ENCODE assay signal across 14 cellular contexts in the genomic region with DNA sequence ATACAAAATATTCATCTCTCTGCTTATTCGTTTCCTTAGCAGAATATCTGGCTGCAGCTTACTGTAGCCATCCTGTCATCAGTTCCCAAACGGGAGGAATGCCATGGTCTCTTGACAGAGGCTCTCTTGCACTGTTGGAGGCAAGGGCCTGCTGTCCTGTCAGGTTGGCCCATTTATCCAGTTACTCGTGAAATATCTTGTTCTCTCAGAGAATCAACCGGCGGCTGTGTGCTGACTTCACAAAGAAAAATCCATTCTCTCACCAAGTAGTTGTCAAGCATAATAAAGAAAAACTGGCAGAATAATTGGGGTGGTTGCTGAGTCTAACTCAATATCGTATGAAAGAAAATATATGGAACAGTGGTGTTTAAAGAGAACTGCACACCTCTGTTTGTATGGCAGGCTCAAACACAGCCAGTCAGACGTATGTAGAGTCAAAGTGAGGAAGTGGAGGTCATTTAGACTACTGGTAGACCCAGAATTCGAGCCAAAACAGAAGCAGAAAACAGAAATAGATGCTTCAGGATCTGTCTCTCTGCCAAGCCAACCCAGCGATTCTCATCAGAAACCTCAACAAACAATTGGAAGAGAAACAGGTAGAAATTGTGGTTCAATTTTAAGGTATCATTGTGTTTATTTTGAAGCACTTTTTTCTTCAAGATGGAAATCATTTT.
DNase-seq lines count a peak whose midpoint lies in the region; ATAC-seq and TF ChIP-seq lines count a peak whose summit lies in the region.
"Had no signal": no experiment of that assay in that cellular context is flagged by ENCODE, and none has a peak within 500 bp of the region (broad histone marks: within the 10 kb centered on the region; RNA-seq: fewer than 3 reads in every experiment).

No MANE protein-coding gene starts in this region.

- intact Hi-C loops in Right ventricle myocardium superior (cut with DNase I) (no loop called here), Right ventricle myocardium inferior (cut with DNase I) (no loop called here), upper lobe of right lung (cut with DNase I) (no loop called here)

- ATAC-seq in Right ventricle myocardium superior (ENCODE audit: poor library complexity), result peak; percentile 55
- ATAC-seq in Right ventricle myocardium inferior, result no peak
- no peak for ATAC-seq in upper lobe of right lung
- ATAC-seq in stimulated activated naive B cell treated with anti-CD40 and anti-IgM and Interleukin-4, amounts not matched to agents 10 μg/mL and 1 μg/mL and 100 μg/mL, for 72 hours (replicated peaks), result no peak
- ATAC-seq: foreskin keratinocyte had no signal

- H3K36me3 Mint-ChIP-seq in stimulated activated naive B cell treated with anti-CD40 and anti-IgM and Interleukin-4, amounts not matched to agents 10 μg/mL and 1 μg/mL and 100 μg/mL, for 72 hours, result no peaks in the 10 kb centered on the region

- H3K36me3 ChIP-seq in upper lobe of right lung (no peaks in the 10 kb centered on the region), SJCRH30 (no peaks in the 10 kb centered on the region)
- H3K36me3 ChIP-seq: WERI-Rb-1 had no signal

- no peak overlapping the region for H3K27ac Mint-ChIP-seq in stimulated activated naive B cell treated with anti-CD40 and anti-IgM and Interleukin-4, amounts not matched to agents 10 μg/mL and 1 μg/mL and 100 μg/mL, for 72 hours

- DNase-seq in Right ventricle myocardium superior (no peak), Right ventricle myocardium inferior (ENCODE audit: missing footprints) (no peak), NB4 (ENCODE audit: low read depth) (peak; percentile 75), cerebellar nuclear complex (lab: John Stamatoyannopoulos, UW) (peak; percentile 48 to 85), upper lobe of right lung (no peak), SJCRH30 (no peak), iPS-NIHi11 (ENCODE audit: low spot score) (no peak)
- DNase-seq in stimulated activated naive B cell treated with anti-CD40 and anti-IgM and Interleukin-4, amounts not matched to agents 10 μg/mL and 1 μg/mL and 100 μg/mL, for 72 hours, result no peak
- DNase-seq: DMS79; effector CD4-positive, alpha-beta T cell; foreskin keratinocyte; NCI-H1048; stimulated activated CD4-positive, alpha-beta T cell treated with anti-CD3 and anti-CD28 coated beads, Interleukin-1b, Interleukin-23, amount 100 ng/mL, for 48 hours; WERI-Rb-1 had no signal

- H3K9me3 ChIP-seq in upper lobe of right lung, result no peaks in the 10 kb centered on the region
- H3K9me3 ChIP-seq in SJCRH30 (replicated peaks), result no peaks in the 10 kb centered on the region

- TF ChIP-seq CTCF in NB4 (IDR thresholded peaks at IDR 0.05; ENCODE audit: low read depth, low read length) (no peak), upper lobe of right lung (IDR thresholded peaks at IDR 0.05) (no peak)

- no peak for TF ChIP-seq POLR2A in NB4 (IDR thresholded peaks at IDR 0.05; ENCODE audit: extremely low read depth, insufficient read length)

- H3K9me3 Mint-ChIP-seq in stimulated activated naive B cell treated with anti-CD40 and anti-IgM and Interleukin-4, amounts not matched to agents 10 μg/mL and 1 μg/mL and 100 μg/mL, for 72 hours, result peaks cover 0 to 4% of the 10 kb centered on the region in 2 donors

- peaks cover 0 to 4% of the 10 kb centered on the region in 2 donors for H3K27me3 Mint-ChIP-seq in stimulated activated naive B cell treated with anti-CD40 and anti-IgM and Interleukin-4, amounts not matched to agents 10 μg/mL and 1 μg/mL and 100 μg/mL, for 72 hours

- no peak overlapping the region for H3K4me3 Mint-ChIP-seq in stimulated activated naive B cell treated with anti-CD40 and anti-IgM and Interleukin-4, amounts not matched to agents 10 μg/mL and 1 μg/mL and 100 μg/mL, for 72 hours

- H3K4me1 ChIP-seq in upper lobe of right lung, result peaks cover 21% of the 10 kb centered on the region
- H3K4me1 ChIP-seq in SJCRH30, result no peaks in the 10 kb centered on the region

- H3K4me1 Mint-ChIP-seq in stimulated activated naive B cell treated with anti-CD40 and anti-IgM and Interleukin-4, amounts not matched to agents 10 μg/mL and 1 μg/mL and 100 μg/mL, for 72 hours, result peaks cover 25 to 45% of the 10 kb centered on the region in 2 donors

- H3K27ac ChIP-seq in upper lobe of right lung, result peak overlapping the region; percentile 73
- no peak overlapping the region for H3K27ac ChIP-seq in SJCRH30
- H3K27ac ChIP-seq: foreskin keratinocyte, WERI-Rb-1 had no signal

- no peaks in the 10 kb centered on the region for H3K27me3 ChIP-seq in upper lobe of right lung
- no peaks in the 10 kb centered on the region for H3K27me3 ChIP-seq in SJCRH30
- H3K27me3 ChIP-seq: foreskin keratinocyte had no signal

- H3K4me3 ChIP-seq in NB4 (ENCODE audit: low read depth, low read length) (peak overlapping the region; percentile 51), upper lobe of right lung (no peak overlapping the region), SJCRH30 (no peak overlapping the region)

Comparison
In these comparisons a context has a peak if more than half of its experiments do, and no peak if none do; other contexts are left out.
1. DNase-seq: peak in NB4 (single experiment) and cerebellar nuclear complex (2 of 2); none in Right ventricle myocardium superior (single experiment), Right ventricle myocardium inferior (single experiment), upper lobe of right lung (single experiment), stimulated activated naive B cell treated with anti-CD40 and anti-IgM and Interleukin-4, amounts not matched to agents 10 μg/mL and 1 μg/mL and 100 μg/mL, for 72 hours (single experiment), SJCRH30 (0 of 2) and iPS-NIHi11 (single experiment).